Comparison of ENCODE assay signal across 10 cellular contexts in genomic region chr6:21522007-21522758, GRCh38.
"Had no signal": no experiment of that assay in that cellular context is flagged by ENCODE, and none has a peak within 500 bp of the region (broad histone marks: within the 10 kb centered on the region; RNA-seq: fewer than 3 reads in every experiment).

No MANE protein-coding gene starts in this region.

- ATAC-seq: activated T-cell treated with anti-CD3 and anti-CD28 coated beads, Interleukin-2, amount 50 U/mL, for 4 hours; lower lobe of right lung; pancreas; stimulated activated naive CD8-positive, alpha-beta T cell treated with anti-CD3 and anti-CD28 coated beads, Interleukin-15, amount 100 ng/mL, for 72 hours had no signal

- DNase-seq: activated CD4-positive, alpha-beta memory T cell treated with anti-CD3 and anti-CD28 coated beads for 36 hours; activated gamma-delta T cell; activated naive CD8-positive, alpha-beta T cell treated with anti-CD3 and anti-CD28 coated beads for 36 hours; activated T-cell treated with anti-CD3 and anti-CD28 coated beads, Interleukin-2, amount 50 U/mL, for 4 hours; lower lobe of right lung; pancreas; stimulated activated CD4-positive, alpha-beta T cell treated with anti-CD3 and anti-CD28 coated beads, Interleukin-15, amount 100 ng/mL, for 24 hours; stimulated activated CD4-positive, alpha-beta T cell treated with anti-CD3 and anti-CD28 coated beads, Interleukin-4, amount 100 ng/mL, for 24 hours; stimulated activated naive CD8-positive, alpha-beta T cell treated with anti-CD3 and anti-CD28 coated beads, Interleukin-15, amount 100 ng/mL, for 72 hours; testis had no signal
